In the genomic region with DNA sequence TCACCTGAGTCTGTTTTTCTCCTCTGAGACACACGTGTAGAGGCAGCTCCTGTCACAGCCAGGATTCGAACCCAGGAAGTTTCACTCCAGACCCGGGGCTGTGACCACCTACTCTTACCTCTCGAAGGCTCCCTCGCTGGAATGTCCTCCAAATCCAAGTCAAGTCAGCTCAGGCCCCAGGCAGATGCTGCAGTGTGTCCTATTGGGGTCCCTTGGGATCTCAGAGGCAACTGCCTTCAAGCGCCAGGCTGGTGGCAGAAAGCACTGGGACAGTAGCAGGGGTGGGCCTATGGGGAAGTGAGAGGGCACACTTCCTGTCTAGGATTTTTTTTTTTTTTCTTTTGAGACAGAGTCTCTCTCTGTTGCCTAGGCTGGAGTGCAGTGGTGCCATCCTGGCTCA, we compare ENCODE assay signal across 8 cellular contexts.
DNase-seq lines count a peak whose midpoint lies in the region; ATAC-seq and TF ChIP-seq lines count a peak whose summit lies in the region.

No MANE protein-coding gene starts in this region.

- peak; percentile 27 for ATAC-seq in GM21723 (IDR thresholded peaks at IDR 0.05; ENCODE audit: unreplicated experiment)
- ATAC-seq in GM21526 (IDR thresholded peaks at IDR 0.05; ENCODE audit: low FRiP score, unreplicated experiment), result no peak

- no peak for TF ChIP-seq CTCF in C4-2B (conservative IDR thresholded peaks at IDR 0.05)
- TF ChIP-seq CTCF in VCaP (conservative IDR thresholded peaks at IDR 0.05), result no peak

- DNase-seq in anterior cingulate cortex (lab: John Stamatoyannopoulos, UW) (no peak), GDM1 (lab: John Stamatoyannopoulos, UW) (no peak)
- no peak for DNase-seq in NK-92 treated with Interleukin-12 subunit alpha and Interleukin-12 subunit beta, amount 100 ng/mL, for 24 hours (lab: John Stamatoyannopoulos, UW)

- H3K4me1 ChIP-seq in mucosa of rectum (ENCODE audit: control insufficient read depth in 2 of 2, insufficient read depth in 2 of 2, low read length in 2 of 2), result peaks cover 38 to 47% of the 10 kb centered on the region in 2 donors

- H3K36me3 ChIP-seq in mucosa of rectum (ENCODE audit: control insufficient read depth in 2 of 2, insufficient read depth in 2 of 2, low read length in 2 of 2), result peaks cover 0 to 2% of the 10 kb centered on the region in 2 donors

- H3K9ac ChIP-seq in mucosa of rectum (ENCODE audit: low read depth in 1 of 2, low read length in 2 of 2), result peak overlapping the region in 1 of 2 donors; percentile 42

- H3K27ac ChIP-seq in C4-2B (peak overlapping the region; percentile 61), VCaP (peak overlapping the region; percentile 48; the same call in 1 of the 2 replicates), mucosa of rectum (ENCODE audit: low read depth in 2 of 2, low read length in 2 of 2) (peak overlapping the region in 1 of 2 donors; percentile 61)

- H3K9me3 ChIP-seq in mucosa of rectum (ENCODE audit: control insufficient read depth in 2 of 2, low read length in 2 of 2), result no peaks in the 10 kb centered on the region

- peak overlapping the region; percentile 11 to 54 for H3K4me3 ChIP-seq in mucosa of rectum (ENCODE audit: low read length in 2 of 2)

- no peaks in the 10 kb centered on the region for H3K27me3 ChIP-seq in mucosa of rectum (ENCODE audit: control insufficient read depth in 2 of 2, insufficient read depth in 2 of 2, low read length in 2 of 2)
